ENCODE assay signal across 9 cellular contexts in the genomic region with DNA sequence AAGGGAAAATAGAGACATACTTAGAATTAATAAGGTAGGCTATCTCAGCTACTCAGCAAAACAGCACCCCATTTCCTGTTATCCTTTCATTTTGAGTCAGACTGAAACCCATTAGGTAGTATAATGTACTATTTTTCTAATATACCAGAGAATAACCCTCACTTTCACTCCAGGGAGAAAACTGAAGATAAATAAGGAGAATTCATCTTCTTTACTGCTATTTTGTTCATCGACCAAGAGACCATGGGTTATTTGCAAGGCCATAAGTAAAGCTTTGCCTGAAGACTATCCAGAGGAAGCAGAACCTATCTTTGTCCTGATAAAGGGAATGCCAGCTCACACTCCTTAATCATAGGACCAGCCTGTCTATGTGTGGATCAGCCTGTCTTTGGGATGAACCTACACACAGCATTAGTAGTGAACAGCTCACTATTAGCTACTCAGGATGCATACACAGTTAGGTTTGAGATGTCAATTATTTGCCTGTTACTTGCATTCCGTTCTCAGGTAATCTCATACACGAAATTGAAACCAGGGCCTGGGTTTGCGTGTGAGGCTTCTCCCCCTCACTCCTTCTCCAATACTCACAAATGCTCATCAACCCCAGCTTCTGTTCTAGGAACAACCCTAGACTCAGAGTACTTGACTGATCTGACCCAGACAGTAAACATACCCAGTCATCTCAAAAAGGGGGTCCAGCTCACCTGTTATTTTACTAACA.
DNase-seq lines count a peak whose midpoint lies in the region; ATAC-seq, FAIRE-seq and TF ChIP-seq lines count a peak whose summit lies in the region.
"Had no signal": no experiment of that assay in that cellular context is flagged by ENCODE, and none has a peak within 500 bp of the region (broad histone marks: within the 10 kb centered on the region; RNA-seq: fewer than 3 reads in every experiment).

No MANE protein-coding gene starts in this region.

- no peaks in the 10 kb centered on the region for H4K20me1 ChIP-seq in HepG2 (ENCODE audit: insufficient read depth, low read length)

- CTCF ChIA-PET in HepG2 (lab: Yijun Ruan, JAX; ENCODE audit: low intra/inter-chr PET ratio, low total read pairs), result no interaction called here

- FAIRE-seq in HepG2 (lab: Jason Lieb, UNC) (no peak), urothelium cell line (lab: Jason Lieb, UNC) (peak; percentile 32)

- H3K27me3 ChIP-seq in HepG2 (ENCODE audit: control insufficient read depth in 1 of 2, insufficient read depth in 2 of 2, low read length in 2 of 2) (peaks cover 3 to 23% of the 10 kb centered on the region in 2 experiments; a peak in 3 of 5 replicates), right lobe of liver (no peaks in the 10 kb centered on the region), MG63 (no peaks in the 10 kb centered on the region)

- TF ChIP-seq EP300 in HepG2 (IDR thresholded peaks at IDR 0.05; ENCODE audit: low read depth in 2 of 2, low read length in 2 of 2) (no peak), HepG2 (CRISPR knock-in tag; IDR thresholded peaks at IDR 0.05; ENCODE audit: borderline replicate concordance) (no peak)

- no peak for TF ChIP-seq POLR2A in HepG2 (IDR thresholded peaks at IDR 0.05; ENCODE audit: insufficient read depth in 1 of 2, low read depth in 2 of 2, low read length in 2 of 2)
- no peak for TF ChIP-seq POLR2A in right lobe of liver (IDR thresholded peaks at IDR 0.05)

- in situ Hi-C loops in HepG2 (cut with HindIII; ENCODE audit: extremely low pct_ligation_motif_present, low pct_unique_long_range_greater_than_20kb), result no loop called here

- H3K9me3 ChIP-seq in HepG2 (ENCODE audit: low read length) (no peaks in the 10 kb centered on the region), right lobe of liver (no peaks in the 10 kb centered on the region), MG63 (no peaks in the 10 kb centered on the region)

- WGBS in HepG2 (ENCODE audit: low lambda C conversion rate), result 23% methylated on average over 4 of the region's 4 CpGs
- WGBS in right lobe of liver (ENCODE audit: insufficient coverage, low coverage, low lambda C conversion rate, missing lambda C conversion rate), result 68% methylated on average over 4 of the region's 4 CpGs

- DNase-seq in HepG2 (ENCODE audit: low spot score) (no peak), right lobe of liver (no peak), urothelium cell line (ENCODE audit: low spot score) (no peak), MG63 (no peak), mesenteric fat pad (ENCODE audit: low spot score) (no peak)
- DNase-seq in activated CD4-positive, alpha-beta T cell treated with anti-CD3 and anti-CD28 coated beads, Interleukin-2, amount 50 U/mL, for 4 hours, result no peak

- H3K9ac ChIP-seq in HepG2 (ENCODE audit: insufficient read depth, low read depth, low read length), result no peak overlapping the region

- H3K27ac ChIP-seq in HepG2 (ENCODE audit: extremely low read length, insufficient read depth, low read length) (no peak overlapping the region), right lobe of liver (no peak overlapping the region)

- intact Hi-C loops in HepG2 (cut with micrococcal nuclease; ENCODE audit: unreplicated experiment), result no loop called here
- intact Hi-C loops in right lobe of liver (cut with DNase I), result no loop called here

- BruUV-seq in HepG2 (replicated peaks; lab: Mats Ljungman, UMichigan), result no TSS peak

- H2AFZ ChIP-seq in HepG2 (ENCODE audit: low read length), result no peak overlapping the region

- POLR2A ChIA-PET in HepG2 (lab: Yijun Ruan, JAX), result no interaction called here

- H3K4me1 ChIP-seq in HepG2 (ENCODE audit: insufficient read depth, low read length) (peaks cover 19% of the 10 kb centered on the region), right lobe of liver (no peaks in the 10 kb centered on the region)

- H3K4me3 ChIP-seq in HepG2 (replicated peaks in 1 of 3; ENCODE audit: insufficient read depth in 1 of 3, low read depth in 2 of 3, low read length in 3 of 3) (no peak overlapping the region), right lobe of liver (no peak overlapping the region), MG63 (no peak overlapping the region)

- no peaks in the 10 kb centered on the region for H3K79me2 ChIP-seq in HepG2 (ENCODE audit: insufficient read depth, low read length)

- H3K4me2 ChIP-seq in HepG2 (ENCODE audit: low read depth, low read length), result no peak overlapping the region

- no peaks in the 10 kb centered on the region for H3K36me3 ChIP-seq in HepG2 (replicated peaks in 1 of 2; ENCODE audit: control insufficient read depth in 1 of 2, insufficient read depth in 2 of 2, low read length in 2 of 2)
- no peaks in the 10 kb centered on the region for H3K36me3 ChIP-seq in right lobe of liver
- H3K36me3 ChIP-seq in MG63, result no peaks in the 10 kb centered on the region

- TF ChIP-seq RAD21 in HepG2 (CRISPR knock-in tag; IDR thresholded peaks at IDR 0.05), result no peak

- TF ChIP-seq CTCF in HepG2 (CRISPR knock-in tag; IDR thresholded peaks at IDR 0.05) (no peak), right lobe of liver (IDR thresholded peaks at IDR 0.05) (no peak)

- ATAC-seq in HepG2, result peak; percentile 13; the same call in 1 of the 3 replicates
- ATAC-seq in right lobe of liver, result no peak
- ATAC-seq in GM21737 (IDR thresholded peaks at IDR 0.05; ENCODE audit: unreplicated experiment), result peak; percentile 62
- ATAC-seq in HG03280 (IDR thresholded peaks at IDR 0.05; ENCODE audit: unreplicated experiment), result peak; percentile 62
- ATAC-seq: SK-N-SH treated with all-trans-retinoic acid at 6 μM for 48 hours had no signal

TF ChIP-seq in HepG2, 621 proteins besides CTCF, POLR2A, EP300 and RAD21:
- TF ChIP-seq HHEX (CRISPR knock-in tag; IDR thresholded peaks at IDR 0.05), result no peak
- TF ChIP-seq NCOA2 (CRISPR knock-in tag; IDR thresholded peaks at IDR 0.05), result no peak
- no peak for TF ChIP-seq GTF3A (CRISPR knock-in tag; conservative IDR thresholded peaks at IDR 0.05)
- TF ChIP-seq EEA1 (CRISPR knock-in tag; IDR thresholded peaks at IDR 0.05; ENCODE audit: borderline replicate concordance), result no peak
- TF ChIP-seq EHMT2 (IDR thresholded peaks at IDR 0.05; ENCODE audit: borderline replicate concordance, low read depth, low read length), result no peak
- TF ChIP-seq, protein P1, sequence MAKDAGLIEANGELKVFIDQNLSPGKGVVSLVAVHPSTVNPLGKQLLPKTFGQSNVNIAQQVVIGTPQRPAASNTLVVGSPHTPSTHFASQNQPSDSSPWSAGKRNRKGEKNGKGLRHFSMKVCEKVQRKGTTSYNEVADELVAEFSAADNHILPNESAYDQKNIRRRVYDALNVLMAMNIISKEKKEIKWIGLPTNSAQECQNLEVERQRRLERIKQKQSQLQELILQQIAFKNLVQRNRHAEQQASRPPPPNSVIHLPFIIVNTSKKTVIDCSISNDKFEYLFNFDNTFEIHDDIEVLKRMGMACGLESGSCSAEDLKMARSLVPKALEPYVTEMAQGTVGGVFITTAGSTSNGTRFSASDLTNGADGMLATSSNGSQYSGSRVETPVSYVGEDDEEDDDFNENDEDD (CRISPR knock-in tag; IDR thresholded peaks at IDR 0.05; ENCODE audit: borderline replicate concordance), result no peak
- TF ChIP-seq ZNF709 (CRISPR knock-in tag; IDR thresholded peaks at IDR 0.05), result no peak
- no peak for TF ChIP-seq ZNF460 (CRISPR knock-in tag; IDR thresholded peaks at IDR 0.05; ENCODE audit: borderline replicate concordance)
- no peak for TF ChIP-seq STAT5B (CRISPR knock-in tag; IDR thresholded peaks at IDR 0.05)
- TF ChIP-seq PCBP2 (optimal IDR thresholded peaks at IDR 0.05; ENCODE audit: low read depth, low read length, poor library complexity, severe bottlenecking), result no peak
- TF ChIP-seq ADNP (CRISPR knock-in tag; IDR thresholded peaks at IDR 0.05), result no peak
- TF ChIP-seq, protein P2, sequence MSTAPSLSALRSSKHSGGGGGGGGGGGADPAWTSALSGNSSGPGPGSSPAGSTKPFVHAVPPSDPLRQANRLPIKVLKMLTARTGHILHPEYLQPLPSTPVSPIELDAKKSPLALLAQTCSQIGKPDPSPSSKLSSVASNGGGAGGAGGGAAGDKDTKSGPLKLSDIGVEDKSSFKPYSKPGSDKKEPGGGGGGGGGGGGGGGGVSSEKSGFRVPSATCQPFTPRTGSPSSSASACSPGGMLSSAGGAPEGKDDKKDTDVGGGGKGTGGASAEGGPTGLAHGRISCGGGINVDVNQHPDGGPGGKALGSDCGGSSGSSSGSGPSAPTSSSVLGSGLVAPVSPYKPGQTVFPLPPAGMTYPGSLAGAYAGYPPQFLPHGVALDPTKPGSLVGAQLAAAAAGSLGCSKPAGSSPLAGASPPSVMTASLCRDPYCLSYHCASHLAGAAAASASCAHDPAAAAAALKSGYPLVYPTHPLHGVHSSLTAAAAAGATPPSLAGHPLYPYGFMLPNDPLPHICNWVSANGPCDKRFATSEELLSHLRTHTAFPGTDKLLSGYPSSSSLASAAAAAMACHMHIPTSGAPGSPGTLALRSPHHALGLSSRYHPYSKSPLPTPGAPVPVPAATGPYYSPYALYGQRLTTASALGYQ (CRISPR knock-in tag; IDR thresholded peaks at IDR 0.05), result no peak
- no peak for TF ChIP-seq ZNF75D (CRISPR knock-in tag; IDR thresholded peaks at IDR 0.05; ENCODE audit: borderline replicate concordance)

Comparison
In these comparisons a context has a peak if more than half of its experiments do, and no peak if none do; other contexts are left out.
1. ATAC-seq: peak in HepG2 (single experiment), GM21737 (single experiment) and HG03280 (single experiment); none in right lobe of liver (0 of 4).